Comparison of ENCODE assay signal across 8 cellular contexts in the genomic region with DNA sequence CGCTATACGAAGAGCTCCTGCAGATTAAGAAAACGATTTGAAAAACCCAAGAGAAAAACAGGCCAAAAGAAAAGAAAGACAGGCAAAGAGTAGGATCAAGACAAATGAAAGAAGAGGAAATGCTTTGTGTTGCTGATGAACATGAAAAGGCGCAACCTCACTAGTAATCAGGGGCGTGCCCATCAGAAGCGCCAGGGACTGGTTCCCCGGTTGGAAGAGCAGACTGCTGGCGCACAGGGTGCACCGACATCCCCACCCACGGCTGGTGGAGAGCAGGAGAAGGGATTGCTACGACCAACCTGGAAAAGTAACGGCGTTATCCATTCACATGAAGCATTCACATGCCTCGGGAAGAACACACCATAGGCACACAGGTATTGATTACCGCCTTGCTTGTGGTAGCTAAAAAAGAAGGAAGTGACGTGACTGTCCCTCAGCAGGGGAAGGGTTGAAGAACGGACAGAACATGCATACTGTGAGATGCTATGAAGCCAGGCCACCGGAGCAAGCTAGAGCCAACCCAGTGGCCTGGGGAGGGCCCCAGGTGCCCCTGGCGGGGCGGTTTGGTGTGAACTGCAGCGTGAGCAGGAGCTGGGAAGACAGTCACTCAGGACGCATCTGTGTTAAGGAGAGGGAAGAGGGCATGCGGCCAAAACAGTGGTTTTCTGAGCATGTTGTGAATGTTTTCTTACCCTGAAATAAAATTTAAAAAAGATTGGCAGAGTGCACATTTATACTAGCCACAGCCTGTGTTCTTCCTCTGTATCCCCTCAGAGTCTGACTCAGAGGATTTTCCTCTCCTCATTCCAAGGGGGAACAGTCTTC. TPM values are rescaled to one million over a fixed set of nuclear protein-coding genes. Genes with fewer than 3 reads are reported as not detected.
DNase-seq lines count a peak whose midpoint lies in the region; ATAC-seq and TF ChIP-seq lines count a peak whose summit lies in the region.
"Had no signal": no experiment of that assay in that cellular context is flagged by ENCODE, and none has a peak within 500 bp of the region (broad histone marks: within the 10 kb centered on the region; RNA-seq: fewer than 3 reads in every experiment).

No MANE protein-coding gene starts in this region.

- H3K4me1 Mint-ChIP-seq in H9 (peaks cover 28 to 40% of the 10 kb centered on the region in 2 experiments), neural progenitor cell (no peaks in the 10 kb centered on the region)

- H3K4me1 ChIP-seq in H9 (ENCODE audit: insufficient read depth, low read length) (peaks cover 13% of the 10 kb centered on the region), neural progenitor cell (peaks cover 12% of the 10 kb centered on the region)

- CTCF ChIA-PET in GM10248 (lab: Yijun Ruan, JAX), result interaction anchor here (1.1 to 11.3 kb wide), 4 partner anchors 15 to 43 kb away, joined by 3 to 149 read pairs (median 9); a partner anchor contains a TSS

- POLR2A ChIA-PET in GM10248 (lab: Yijun Ruan, JAX), result no interaction called here

- H3K9me3 Mint-ChIP-seq in H9, result no peaks in the 10 kb centered on the region
- H3K9me3 Mint-ChIP-seq in neural progenitor cell, result no peaks in the 10 kb centered on the region

- peaks cover 3% of the 10 kb centered on the region for H3K79me1 ChIP-seq in H9 (ENCODE audit: insufficient read depth, low read depth, low read length, poor library complexity, severe bottlenecking)

- H2AFZ ChIP-seq in H9 (ENCODE audit: low read length) (no peak overlapping the region), neural progenitor cell (replicated peaks) (no peak overlapping the region)

- H3K27ac ChIP-seq in H9 (ENCODE audit: insufficient read length, low read depth, low read length) (peak overlapping the region; percentile 62), neural progenitor cell (no peak overlapping the region)
- H3K27ac ChIP-seq: upper lobe of left lung had no signal

- no peak overlapping the region for H4K5ac ChIP-seq in H9 (ENCODE audit: insufficient read length, low read depth, low read length)

- H4K20me1 ChIP-seq in H9 (ENCODE audit: control insufficient read depth, insufficient read depth, insufficient read length) (no peaks in the 10 kb centered on the region), neural progenitor cell (ENCODE audit: low read depth) (peaks cover 81% of the 10 kb centered on the region)

- H2BK20ac ChIP-seq in H9 (ENCODE audit: low read depth, low read length, poor library complexity, severe bottlenecking), result no peak overlapping the region

- no peak overlapping the region for H4K8ac ChIP-seq in H9 (replicated peaks; ENCODE audit: insufficient read length, low read depth, low read length)

- H3K9ac ChIP-seq in H9 (ENCODE audit: extremely low read depth, insufficient read length, low read length), result no peak overlapping the region
- H3K9ac ChIP-seq in neural progenitor cell, result no peak overlapping the region

- no peak overlapping the region for H3K4me3 ChIP-seq in cardiac fibroblast (replicated peaks in 1 of 2; ENCODE audit: low read depth in 2 of 2, low read length in 2 of 2)
- no peak overlapping the region for H3K4me3 ChIP-seq in neural progenitor cell
- H3K4me3 ChIP-seq: upper lobe of left lung had no signal

- no peak overlapping the region for H3T11ph ChIP-seq in H9 (ENCODE audit: low read length)

- H3K27ac Mint-ChIP-seq in H9, result peak overlapping the region in 2 of 3 experiments; percentile 33 to 98; a peak in 3 of 7 replicates
- no peak overlapping the region for H3K27ac Mint-ChIP-seq in neural progenitor cell

- H3K23me2 ChIP-seq in H9 (ENCODE audit: insufficient read length, low read depth, low read length, poor library complexity, severe bottlenecking), result peaks cover 3% of the 10 kb centered on the region

- H2BK15ac ChIP-seq in H9 (ENCODE audit: low read depth, low read length), result no peak overlapping the region

- H3K23ac ChIP-seq in H9 (ENCODE audit: insufficient read length, low read depth, low read length), result no peak overlapping the region

- H3K27me3 Mint-ChIP-seq in H9 (ENCODE audit: low read depth) (no peaks in the 10 kb centered on the region; the same call in 1 of the 2 replicates), neural progenitor cell (ENCODE audit: insufficient read depth, low read depth) (no peaks in the 10 kb centered on the region)

- no peaks in the 10 kb centered on the region for H3K36me3 ChIP-seq in neural progenitor cell

- H3K27me3 ChIP-seq in H9 (ENCODE audit: insufficient read depth, low read length) (no peaks in the 10 kb centered on the region), neural progenitor cell (peaks cover 7% of the 10 kb centered on the region)
- H3K27me3 ChIP-seq: upper lobe of left lung had no signal

- no peaks in the 10 kb centered on the region for H3K9me3 ChIP-seq in H9 (ENCODE audit: control insufficient read depth, low read depth, low read length)
- H3K9me3 ChIP-seq in neural progenitor cell (ENCODE audit: low read depth), result no peaks in the 10 kb centered on the region
- H3K9me3 ChIP-seq: upper lobe of left lung had no signal

- H3K4ac ChIP-seq in H9 (ENCODE audit: low read depth, low read length), result no peak overlapping the region

- no peak overlapping the region for H2BK5ac ChIP-seq in H9 (ENCODE audit: insufficient read length, low read length)

- no peak overlapping the region for H4K91ac ChIP-seq in H9 (ENCODE audit: insufficient read length, low read depth, low read length)

- no peak overlapping the region for H2AK5ac ChIP-seq in H9 (ENCODE audit: insufficient read length, low read length)

- H3K36me3 Mint-ChIP-seq in H9 (ENCODE audit: insufficient read depth in 1 of 3, low read depth in 3 of 3), result peaks cover 0 to 6% (median 2%) of the 10 kb centered on the region in 3 experiments; a peak in 5 of 7 replicates
- H3K36me3 Mint-ChIP-seq in neural progenitor cell, result peaks cover 3% of the 10 kb centered on the region

- H3K79me2 ChIP-seq in H9 (ENCODE audit: insufficient read depth, low read length) (peaks cover 3% of the 10 kb centered on the region; the same call in 1 of the 2 replicates), neural progenitor cell (ENCODE audit: low read depth) (peaks cover 40% of the 10 kb centered on the region)

- DNase-seq in H9 (peak; percentile 88), cardiac fibroblast (ENCODE audit: low read depth in 2 of 2) (peak; percentile 54 to 74), neural progenitor cell (ENCODE audit: low spot score) (peak; percentile 36), midbrain (lab: John Stamatoyannopoulos, UW) (no peak), GM10248 (ENCODE audit: extremely low spot score) (no peak)
- DNase-seq: DMS53, upper lobe of left lung had no signal

- no peaks in the 10 kb centered on the region for H3F3A ChIP-seq in neural progenitor cell (ENCODE audit: low read depth)

- no peak overlapping the region for H3K18ac ChIP-seq in H9 (ENCODE audit: insufficient read length, low read depth, low read length)

- H3K56ac ChIP-seq in H9 (ENCODE audit: insufficient read length, low read depth, low read length), result no peak overlapping the region

- TF ChIP-seq CTCF in H9 (conservative IDR thresholded peaks at IDR 0.05), result no peak
- no peak for TF ChIP-seq CTCF in cardiac fibroblast (IDR thresholded peaks at IDR 0.05; ENCODE audit: low read depth, low read length)
- no peak for TF ChIP-seq CTCF in neural progenitor cell (IDR thresholded peaks at IDR 0.05)
- TF ChIP-seq CTCF in GM10248 (IDR thresholded peaks at IDR 0.05; ENCODE audit: control extremely low read depth, extremely low read depth, low read depth, missing control alignments), result no peak

- no peak overlapping the region for H2BK12ac ChIP-seq in H9 (ENCODE audit: insufficient read length, low read depth, low read length)

- no peak overlapping the region for H2BK120ac ChIP-seq in H9 (ENCODE audit: low read depth, low read length, poor library complexity, severe bottlenecking)

- H3K4me2 ChIP-seq in H9 (ENCODE audit: insufficient read depth, insufficient read length, low read length) (peak overlapping the region; percentile 68), neural progenitor cell (peak overlapping the region; percentile 29)

- ATAC-seq in HG02938 (IDR thresholded peaks at IDR 0.05; ENCODE audit: unreplicated experiment), result no peak

- no CpG with 5 or more reads among the region's 23 CpGs for WGBS in H9 (ENCODE audit: extremely low coverage, insufficient read length, low lambda C conversion rate)

- H3K4me3 Mint-ChIP-seq in H9 (peak overlapping the region; percentile 19 to 61), neural progenitor cell (no peak overlapping the region)

- no peak overlapping the region for H3K14ac ChIP-seq in H9 (ENCODE audit: insufficient read depth, low read length)

RNA-seq across cellular contexts. Expression of a gene that starts 18.3 kb away (rescaled TPM):
- total RNA-seq in H9 (2021), result 97.7 and 99.6 TPM in 2 replicates
- 38.9 and 73.0 TPM in 2 replicates for total RNA-seq in neural progenitor cell (ENCODE audit: low replicate concordance)

RNA-seq across cellular contexts. Expression of a gene that starts 21.3 kb away (rescaled TPM):
- total RNA-seq in H9 (2021) (45.4 and 53.6 TPM in 2 replicates), neural progenitor cell (ENCODE audit: low replicate concordance) (6.0 and 49.4 TPM in 2 replicates)

RNA-seq across cellular contexts. Expression of a gene that starts 24.0 kb away (rescaled TPM):
- total RNA-seq in H9 (2021), result 57.8 and 59.5 TPM in 2 replicates
- 22.4 and 71.0 TPM in 2 replicates for total RNA-seq in neural progenitor cell (ENCODE audit: low replicate concordance)

RNA-seq across cellular contexts. Expression of a gene that starts 45.2 kb away (rescaled TPM):
- total RNA-seq in H9 (2021) (136 and 138 TPM in 2 replicates), neural progenitor cell (ENCODE audit: low replicate concordance) (26.1 and 85.7 TPM in 2 replicates)

RNA-seq across cellular contexts. Expression of a gene that starts 46.9 kb away (rescaled TPM):
- 16.3 and 19.9 TPM in 2 replicates for total RNA-seq in H9 (2021)
- 8.1 and 10.3 TPM in 2 replicates for total RNA-seq in neural progenitor cell (ENCODE audit: low replicate concordance)

Comparison
In these comparisons a context has a peak if more than half of its experiments do, and no peak if none do; other contexts are left out.
1. DNase-seq: peak in H9 (single experiment), cardiac fibroblast (2 of 2) and neural progenitor cell (single experiment); none in midbrain (single experiment) and GM10248 (single experiment).